In genomic region chr20:53827996-53828672, GRCh38 we compare ENCODE assay signal across 8 cellular contexts.
DNase-seq lines count a peak whose midpoint lies in the region; ATAC-seq, FAIRE-seq and TF ChIP-seq lines count a peak whose summit lies in the region.

No MANE protein-coding gene starts in this region.

- ATAC-seq in HG03175 (IDR thresholded peaks at IDR 0.05; ENCODE audit: unreplicated experiment), result no peak

- no peak for FAIRE-seq in bronchial epithelial cell (lab: Jason Lieb, UNC)

- no peaks in the 10 kb centered on the region for H3K27me3 ChIP-seq in CD4-positive, alpha-beta memory T cell (ENCODE audit: insufficient read depth, low read length)
- no peaks in the 10 kb centered on the region for H3K27me3 ChIP-seq in bronchial epithelial cell (ENCODE audit: control insufficient read depth, insufficient read depth, low read length)

- H3K9me3 Mint-ChIP-seq in CD4-positive, alpha-beta memory T cell, result no peaks in the 10 kb centered on the region
- H3K9me3 Mint-ChIP-seq in mesothelial cell of epicardium, result peaks cover 3% of the 10 kb centered on the region

- POLR2A ChIA-PET in CD4-positive, alpha-beta memory T cell (lab: Charles Lee; ENCODE audit: partially characterized antibody), result interaction anchor here (1.2 to 1.3 kb wide), 3 partner anchors 12 to 76 kb away, joined by 3 to 9 read pairs (median 5); no protein-coding TSS in a partner anchor

- TF ChIP-seq CTCF in NB4 (IDR thresholded peaks at IDR 0.05; ENCODE audit: low read depth, low read length), result no peak
- TF ChIP-seq CTCF in bronchial epithelial cell (IDR thresholded peaks at IDR 0.05; ENCODE audit: insufficient read depth, low read length, severe bottlenecking), result no peak
- no peak for TF ChIP-seq CTCF in mesothelial cell of epicardium (IDR thresholded peaks at IDR 0.05; ENCODE audit: unreplicated experiment)

- peaks cover 23 to 53% (median 41%) of the 10 kb centered on the region in 4 donors for H3K4me1 Mint-ChIP-seq in CD4-positive, alpha-beta memory T cell
- H3K4me1 Mint-ChIP-seq in mesothelial cell of epicardium, result peaks cover 27% of the 10 kb centered on the region

- no peaks in the 10 kb centered on the region for H3K36me3 Mint-ChIP-seq in CD4-positive, alpha-beta memory T cell
- no peaks in the 10 kb centered on the region for H3K36me3 Mint-ChIP-seq in mesothelial cell of epicardium

- intact Hi-C loops in CD4-positive, alpha-beta memory T cell (cut with micrococcal nuclease), result loop anchor here (2.0 to 5.0 kb wide), 2 partner anchors 15 to 76 kb away; no protein-coding TSS in a partner anchor

- peak overlapping the region; percentile 40 to 95 (median 92) for H3K27ac Mint-ChIP-seq in CD4-positive, alpha-beta memory T cell
- H3K27ac Mint-ChIP-seq in mesothelial cell of epicardium, result peak overlapping the region; percentile 89

- H3K9me3 ChIP-seq in CD4-positive, alpha-beta memory T cell (ENCODE audit: control insufficient read depth in 1 of 2, low read length in 2 of 2), result no peaks in the 10 kb centered on the region

- H3K27me3 Mint-ChIP-seq in CD4-positive, alpha-beta memory T cell, result no peaks in the 10 kb centered on the region
- H3K27me3 Mint-ChIP-seq in mesothelial cell of epicardium (ENCODE audit: low read depth), result no peaks in the 10 kb centered on the region

- no peak for DNase-seq in CD4-positive, alpha-beta memory T cell
- DNase-seq in NB4 (ENCODE audit: low read depth) (no peak), bronchial epithelial cell (ENCODE audit: low read depth) (peak; percentile 97), mesothelial cell of epicardium (ENCODE audit: low spot score in 2 of 2, unreplicated experiment in 2 of 2) (no peak), NCI-H2107 treated with DMSO at 0.1 percent for 48 hours (lab: John Stamatoyannopoulos, UW; ENCODE audit: unreplicated experiment) (no peak), erythroblast (lab: John Stamatoyannopoulos, UW) (no peak)
- DNase-seq in stimulated activated CD4-positive, alpha-beta T cell treated with anti-CD3 and anti-CD28 coated beads, Interleukin-2, amount 100 ng/mL, for 48 hours, result no peak

- H3K36me3 ChIP-seq in CD4-positive, alpha-beta memory T cell (ENCODE audit: insufficient read depth, low read length), result no peaks in the 10 kb centered on the region
- no peaks in the 10 kb centered on the region for H3K36me3 ChIP-seq in bronchial epithelial cell (ENCODE audit: control insufficient read depth, insufficient read depth, low read length)

- CTCF ChIA-PET in CD4-positive, alpha-beta memory T cell (lab: Charles Lee; ENCODE audit: partially characterized antibody), result interaction anchor here (1.4 kb wide), 1 partner anchor 249 kb away, joined by 3 read pairs; no protein-coding TSS in a partner anchor

- peak overlapping the region; percentile 51 for H3K27ac ChIP-seq in CD4-positive, alpha-beta memory T cell (ENCODE audit: low read depth, low read length)

- TF ChIP-seq POLR2A in NB4 (IDR thresholded peaks at IDR 0.05; ENCODE audit: extremely low read depth, insufficient read length) (no peak), erythroblast (IDR thresholded peaks at IDR 0.05; ENCODE audit: low read length) (no peak)

- H3K4me1 ChIP-seq in CD4-positive, alpha-beta memory T cell (ENCODE audit: insufficient read depth, low read length), result peaks cover 37% of the 10 kb centered on the region

- H3K4me3 Mint-ChIP-seq in CD4-positive, alpha-beta memory T cell, result peak overlapping the region; percentile 80 to 97 (median 89)
- H3K4me3 Mint-ChIP-seq in mesothelial cell of epicardium, result no peak overlapping the region

- H3K4me3 ChIP-seq in CD4-positive, alpha-beta memory T cell (ENCODE audit: low read length in 2 of 2), result peak overlapping the region in 1 of 2 donors; percentile 54
- H3K4me3 ChIP-seq in NB4 (ENCODE audit: low read depth, low read length) (peak overlapping the region; percentile 58), bronchial epithelial cell (ENCODE audit: low read depth, low read length) (no peak overlapping the region)
